In the genomic region with DNA sequence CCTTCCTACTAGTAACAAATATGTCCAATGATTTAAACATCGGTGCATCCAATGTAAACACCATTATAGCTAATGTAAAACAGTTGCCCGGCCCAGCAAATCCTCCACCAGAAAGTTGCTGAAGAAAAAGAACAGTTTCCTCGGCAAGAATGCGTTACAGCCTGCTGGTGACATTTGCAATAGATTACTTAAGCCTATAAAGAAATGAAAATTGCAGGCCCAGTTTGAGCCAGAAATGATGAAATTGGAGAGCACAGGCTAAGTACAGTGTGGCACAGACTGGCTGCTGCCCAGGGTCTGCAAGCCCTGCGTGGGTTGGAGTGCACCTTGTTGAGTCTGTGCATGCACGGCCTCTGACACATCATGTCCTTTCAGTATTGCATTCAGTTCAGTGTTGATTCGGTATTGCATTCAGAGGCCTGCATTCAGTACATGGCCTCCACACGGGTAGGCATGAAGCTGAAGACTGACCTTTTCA, we compare ENCODE assay signal across 1 cellular context.
TF ChIP-seq lines count a peak whose summit lies in the region.

No MANE protein-coding gene starts in this region.

TF ChIP-seq in IMR-90, 13 proteins besides CTCF, POLR2A, EP300 and RAD21:
- TF ChIP-seq CEBPB (IDR thresholded peaks at IDR 0.05; ENCODE audit: low read depth, low read length), result no peak
